ENCODE assay signal across 1 cellular context in genomic region chr1:59670662-59671061, GRCh38.
TF ChIP-seq lines count a peak whose summit lies in the region.

No MANE protein-coding gene starts in this region.

TF ChIP-seq in SK-N-SH treated with all-trans-retinoic acid at 6 μM for 48 hours, 23 proteins besides CTCF, POLR2A, EP300 and RAD21 (continued from another document):
- TF ChIP-seq PATZ1 (CRISPR knock-in tag; IDR thresholded peaks at IDR 0.05; ENCODE audit: borderline replicate concordance) (no peak), TOX (CRISPR knock-in tag; IDR thresholded peaks at IDR 0.05; ENCODE audit: borderline replicate concordance) (no peak), ZC3H10 (CRISPR knock-in tag; IDR thresholded peaks at IDR 0.05) (no peak), RARB (CRISPR knock-in tag; IDR thresholded peaks at IDR 0.05) (no peak), ZNF70 (CRISPR knock-in tag; IDR thresholded peaks at IDR 0.05) (no peak), CSDC2 (CRISPR knock-in tag; IDR thresholded peaks at IDR 0.05) (no peak), BACH2 (CRISPR knock-in tag; IDR thresholded peaks at IDR 0.05; ENCODE audit: borderline replicate concordance) (no peak), TCF4 (CRISPR knock-in tag; IDR thresholded peaks at IDR 0.05; ENCODE audit: borderline replicate concordance) (no peak)
- TF ChIP-seq, protein P1, sequence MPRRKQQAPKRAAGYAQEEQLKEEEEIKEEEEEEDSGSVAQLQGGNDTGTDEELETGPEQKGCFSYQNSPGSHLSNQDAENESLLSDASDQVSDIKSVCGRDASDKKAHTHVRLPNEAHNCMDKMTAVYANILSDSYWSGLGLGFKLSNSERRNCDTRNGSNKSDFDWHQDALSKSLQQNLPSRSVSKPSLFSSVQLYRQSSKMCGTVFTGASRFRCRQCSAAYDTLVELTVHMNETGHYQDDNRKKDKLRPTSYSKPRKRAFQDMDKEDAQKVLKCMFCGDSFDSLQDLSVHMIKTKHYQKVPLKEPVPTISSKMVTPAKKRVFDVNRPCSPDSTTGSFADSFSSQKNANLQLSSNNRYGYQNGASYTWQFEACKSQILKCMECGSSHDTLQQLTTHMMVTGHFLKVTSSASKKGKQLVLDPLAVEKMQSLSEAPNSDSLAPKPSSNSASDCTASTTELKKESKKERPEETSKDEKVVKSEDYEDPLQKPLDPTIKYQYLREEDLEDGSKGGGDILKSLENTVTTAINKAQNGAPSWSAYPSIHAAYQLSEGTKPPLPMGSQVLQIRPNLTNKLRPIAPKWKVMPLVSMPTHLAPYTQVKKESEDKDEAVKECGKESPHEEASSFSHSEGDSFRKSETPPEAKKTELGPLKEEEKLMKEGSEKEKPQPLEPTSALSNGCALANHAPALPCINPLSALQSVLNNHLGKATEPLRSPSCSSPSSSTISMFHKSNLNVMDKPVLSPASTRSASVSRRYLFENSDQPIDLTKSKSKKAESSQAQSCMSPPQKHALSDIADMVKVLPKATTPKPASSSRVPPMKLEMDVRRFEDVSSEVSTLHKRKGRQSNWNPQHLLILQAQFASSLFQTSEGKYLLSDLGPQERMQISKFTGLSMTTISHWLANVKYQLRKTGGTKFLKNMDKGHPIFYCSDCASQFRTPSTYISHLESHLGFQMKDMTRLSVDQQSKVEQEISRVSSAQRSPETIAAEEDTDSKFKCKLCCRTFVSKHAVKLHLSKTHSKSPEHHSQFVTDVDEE (CRISPR knock-in tag; IDR thresholded peaks at IDR 0.05): no peak
